In the genomic region with DNA sequence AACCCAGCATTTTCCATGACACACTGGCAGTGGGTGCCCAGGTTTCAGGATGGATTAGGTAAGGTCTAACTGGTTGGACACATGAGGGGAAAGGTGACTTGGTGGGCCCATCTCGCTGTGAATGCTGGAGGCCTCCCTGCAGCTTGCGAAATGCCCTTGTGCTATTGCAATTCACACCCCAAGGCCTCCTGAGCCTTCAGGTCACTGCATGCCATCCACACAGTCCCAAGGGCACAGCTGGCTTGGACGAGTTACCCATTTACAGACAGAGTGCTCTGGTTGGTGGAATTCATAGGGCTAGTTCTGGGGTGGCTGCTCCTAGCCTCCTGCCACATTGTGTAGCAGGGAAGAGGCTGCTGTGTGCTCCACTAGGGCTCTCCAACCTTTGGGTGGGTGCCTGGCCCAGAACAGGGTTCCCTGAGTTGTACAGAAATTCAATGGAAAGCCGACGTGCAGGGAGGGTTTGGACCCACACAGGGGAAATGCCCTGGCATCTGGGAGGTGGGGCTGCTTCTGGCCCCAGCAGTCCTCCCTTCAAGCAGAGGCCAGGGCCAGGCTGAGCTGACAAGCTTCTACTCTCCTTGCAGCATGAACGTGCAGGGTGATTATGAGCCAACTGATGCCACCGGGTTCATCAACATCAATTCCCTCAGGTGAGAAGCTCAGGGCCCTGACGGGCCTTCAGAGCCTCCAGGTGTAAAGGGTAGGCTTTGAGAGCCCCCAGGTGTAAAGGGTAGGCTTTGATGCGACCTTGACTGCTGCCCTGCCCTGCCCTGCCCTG, we compare ENCODE assay signal across 1 cellular context.
TF ChIP-seq lines count a peak whose summit lies in the region.

No MANE protein-coding gene starts in this region.

TF ChIP-seq in HepG2, 621 proteins besides CTCF, POLR2A, EP300 and RAD21 (continued from another document and continues in another):
- TF ChIP-seq ZNF512 (CRISPR knock-in tag; IDR thresholded peaks at IDR 0.05), result no peak
- TF ChIP-seq, protein P1, sequence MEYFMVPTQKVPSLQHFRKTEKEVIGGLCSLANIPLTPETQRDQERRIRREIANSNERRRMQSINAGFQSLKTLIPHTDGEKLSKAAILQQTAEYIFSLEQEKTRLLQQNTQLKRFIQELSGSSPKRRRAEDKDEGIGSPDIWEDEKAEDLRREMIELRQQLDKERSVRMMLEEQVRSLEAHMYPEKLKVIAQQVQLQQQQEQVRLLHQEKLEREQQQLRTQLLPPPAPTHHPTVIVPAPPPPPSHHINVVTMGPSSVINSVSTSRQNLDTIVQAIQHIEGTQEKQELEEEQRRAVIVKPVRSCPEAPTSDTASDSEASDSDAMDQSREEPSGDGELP (IDR thresholded peaks at IDR 0.05; ENCODE audit: borderline replicate concordance, low read depth), result peak; percentile 98
- TF ChIP-seq ZBTB26 (CRISPR knock-in tag; IDR thresholded peaks at IDR 0.05; ENCODE audit: borderline replicate concordance), result peak; percentile 57; the same call in 1 of the 2 replicates
- TF ChIP-seq ZNF160 (CRISPR knock-in tag; IDR thresholded peaks at IDR 0.05), result no peak; the same call in 1 of the 2 replicates
- peak; percentile 91 for TF ChIP-seq ZNF574 (CRISPR knock-in tag; IDR thresholded peaks at IDR 0.05)
- TF ChIP-seq HCFC1 (IDR thresholded peaks at IDR 0.05; ENCODE audit: low read depth, low read length), result no peak
- TF ChIP-seq KDM5B (CRISPR knock-in tag; IDR thresholded peaks at IDR 0.05; ENCODE audit: borderline replicate concordance), result peak; percentile 40; the same call in 1 of the 2 replicates
- no peak for TF ChIP-seq TAF15 (IDR thresholded peaks at IDR 0.05; ENCODE audit: low read depth, low read length, poor library complexity, severe bottlenecking)
- peak; percentile 92 for TF ChIP-seq POGK (CRISPR knock-in tag; conservative IDR thresholded peaks at IDR 0.05)
- TF ChIP-seq, protein P2, sequence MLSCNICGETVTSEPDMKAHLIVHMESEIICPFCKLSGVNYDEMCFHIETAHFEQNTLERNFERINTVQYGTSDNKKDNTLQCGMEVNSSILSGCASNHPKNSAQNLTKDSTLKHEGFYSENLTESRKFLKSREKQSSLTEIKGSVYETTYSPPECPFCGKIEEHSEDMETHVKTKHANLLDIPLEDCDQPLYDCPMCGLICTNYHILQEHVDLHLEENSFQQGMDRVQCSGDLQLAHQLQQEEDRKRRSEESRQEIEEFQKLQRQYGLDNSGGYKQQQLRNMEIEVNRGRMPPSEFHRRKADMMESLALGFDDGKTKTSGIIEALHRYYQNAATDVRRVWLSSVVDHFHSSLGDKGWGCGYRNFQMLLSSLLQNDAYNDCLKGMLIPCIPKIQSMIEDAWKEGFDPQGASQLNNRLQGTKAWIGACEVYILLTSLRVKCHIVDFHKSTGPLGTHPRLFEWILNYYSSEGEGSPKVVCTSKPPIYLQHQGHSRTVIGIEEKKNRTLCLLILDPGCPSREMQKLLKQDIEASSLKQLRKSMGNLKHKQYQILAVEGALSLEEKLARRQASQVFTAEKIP (CRISPR knock-in tag; IDR thresholded peaks at IDR 0.05; ENCODE audit: borderline replicate concordance), result no peak
- TF ChIP-seq ZNF24 (IDR thresholded peaks at IDR 0.05), result no peak
- no peak for TF ChIP-seq IRF1 (CRISPR knock-in tag; IDR thresholded peaks at IDR 0.05; ENCODE audit: low read depth)
- TF ChIP-seq ZMYM4 (CRISPR knock-in tag; IDR thresholded peaks at IDR 0.05), result peak; percentile 55; the same call in 1 of the 2 replicates
- TF ChIP-seq ZNF513 (CRISPR knock-in tag; conservative IDR thresholded peaks at IDR 0.05), result no peak
- TF ChIP-seq, protein P3, sequence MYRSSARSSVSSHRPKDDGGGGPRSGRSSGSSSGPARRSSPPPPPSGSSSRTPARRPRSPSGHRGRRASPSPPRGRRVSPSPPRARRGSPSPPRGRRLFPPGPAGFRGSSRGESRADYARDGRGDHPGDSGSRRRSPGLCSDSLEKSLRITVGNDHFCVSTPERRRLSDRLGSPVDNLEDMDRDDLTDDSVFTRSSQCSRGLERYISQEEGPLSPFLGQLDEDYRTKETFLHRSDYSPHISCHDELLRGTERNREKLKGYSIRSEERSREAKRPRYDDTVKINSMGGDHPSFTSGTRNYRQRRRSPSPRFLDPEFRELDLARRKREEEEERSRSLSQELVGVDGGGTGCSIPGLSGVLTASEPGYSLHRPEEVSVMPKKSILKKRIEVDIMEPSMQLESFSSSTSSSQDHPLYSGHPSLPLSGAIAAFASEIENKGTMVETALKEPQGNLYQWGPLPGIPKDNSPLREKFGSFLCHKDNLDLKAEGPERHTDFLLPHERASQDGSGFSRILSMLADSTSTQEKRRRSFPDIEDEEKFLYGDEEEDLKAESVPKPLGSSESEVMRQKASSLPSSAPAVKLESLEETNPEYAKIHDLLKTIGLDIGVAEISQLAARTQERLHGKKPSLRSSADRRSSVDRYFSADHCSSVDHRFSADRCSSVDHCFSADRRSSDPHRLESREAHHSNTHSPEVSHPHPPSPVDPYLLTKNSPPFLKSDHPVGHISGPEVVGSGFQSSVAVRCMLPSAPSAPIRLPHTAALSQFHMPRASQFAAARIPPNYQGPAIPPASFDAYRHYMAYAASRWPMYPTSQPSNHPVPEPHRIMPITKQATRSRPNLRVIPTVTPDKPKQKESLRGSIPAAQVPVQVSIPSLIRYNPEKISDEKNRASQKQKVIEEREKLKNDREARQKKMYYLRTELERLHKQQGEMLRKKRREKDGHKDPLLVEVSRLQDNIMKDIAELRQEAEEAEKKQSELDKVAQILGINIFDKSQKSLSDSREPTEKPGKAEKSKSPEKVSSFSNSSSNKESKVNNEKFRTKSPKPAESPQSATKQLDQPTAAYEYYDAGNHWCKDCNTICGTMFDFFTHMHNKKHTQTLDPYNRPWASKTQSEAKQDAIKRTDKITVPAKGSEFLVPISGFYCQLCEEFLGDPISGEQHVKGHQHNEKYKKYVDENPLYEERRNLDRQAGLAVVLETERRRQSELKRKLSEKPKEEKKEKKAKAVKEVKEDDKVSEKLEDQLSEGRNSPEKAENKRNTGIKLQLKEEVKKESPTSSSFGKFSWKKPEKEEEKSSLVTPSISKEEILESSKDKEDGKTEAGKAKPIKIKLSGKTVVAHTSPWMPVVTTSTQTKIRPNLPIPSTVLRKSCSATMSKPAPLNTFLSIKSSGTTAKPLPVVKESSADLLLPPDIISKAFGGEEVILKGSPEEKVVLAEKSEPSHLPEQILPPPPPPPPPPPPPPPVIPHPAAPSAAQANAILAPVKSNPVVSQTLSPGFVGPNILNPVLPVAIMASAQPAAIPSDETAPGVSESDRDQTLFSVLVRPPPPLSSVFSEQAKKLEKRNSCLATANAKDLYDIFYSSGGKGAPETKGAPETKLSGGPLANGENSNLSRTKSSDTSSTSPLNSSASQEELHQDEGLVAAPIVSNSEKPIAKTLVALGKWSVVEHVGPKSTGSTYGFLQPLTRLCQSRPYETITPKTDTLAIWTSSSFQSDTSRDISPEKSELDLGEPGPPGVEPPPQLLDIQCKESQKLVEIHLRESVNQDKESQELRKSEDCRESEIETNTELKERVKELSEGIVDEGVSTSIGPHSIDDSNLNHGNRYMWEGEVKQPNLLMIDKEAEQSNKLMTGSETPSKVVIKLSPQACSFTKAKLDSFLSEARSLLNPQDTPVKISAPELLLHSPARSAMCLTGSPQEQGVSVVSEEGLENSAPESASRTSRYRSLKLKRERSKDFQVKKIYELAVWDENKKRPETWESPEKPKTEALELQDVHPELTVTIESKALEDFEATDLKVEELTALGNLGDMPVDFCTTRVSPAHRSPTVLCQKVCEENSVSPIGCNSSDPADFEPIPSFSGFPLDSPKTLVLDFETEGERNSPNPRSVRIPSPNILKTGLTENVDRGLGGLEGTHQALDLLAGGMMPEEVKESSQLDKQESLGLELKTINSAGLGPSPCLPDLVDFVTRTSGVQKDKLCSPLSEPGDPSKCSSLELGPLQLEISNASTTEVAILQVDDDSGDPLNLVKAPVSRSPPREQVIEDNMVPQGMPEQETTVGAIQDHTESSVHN (CRISPR knock-in tag; IDR thresholded peaks at IDR 0.05), result peak; percentile 40; the same call in 1 of the 2 replicates
- TF ChIP-seq HNF4G (IDR thresholded peaks at IDR 0.05; ENCODE audit: borderline replicate concordance, low read depth, low read length), result peak; percentile 74
- TF ChIP-seq HNF4G (CRISPR knock-in tag; IDR thresholded peaks at IDR 0.05; ENCODE audit: borderline replicate concordance, low read depth), result no peak
- TF ChIP-seq CCAR2 (optimal IDR thresholded peaks at IDR 0.05; ENCODE audit: low read depth, low read length), result no peak
- TF ChIP-seq KLF6 (CRISPR knock-in tag; IDR thresholded peaks at IDR 0.05), result peak; percentile 85
